15 cellular contexts compared by ENCODE assay signal in the genomic region with DNA sequence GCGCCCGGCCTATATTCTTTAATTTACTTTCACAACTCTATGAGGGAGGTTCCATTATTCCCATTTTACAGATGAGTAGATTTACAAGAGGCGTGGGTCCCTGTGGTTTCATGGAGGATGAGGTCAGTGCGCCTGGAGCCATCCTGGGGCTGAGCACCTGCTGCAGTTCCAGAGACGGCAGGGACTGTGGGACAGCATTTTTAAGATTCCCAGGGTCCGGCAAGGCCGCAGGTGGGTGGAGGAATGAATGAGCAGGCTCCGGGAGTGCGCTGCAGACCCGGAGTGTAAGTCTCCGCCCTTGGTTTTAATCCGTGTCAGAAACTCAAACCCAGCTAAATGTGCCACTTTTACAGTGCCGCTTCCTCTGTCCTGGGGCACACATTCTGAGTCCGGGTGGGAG. TPM values are rescaled to one million over a fixed set of nuclear protein-coding genes. Genes with fewer than 3 reads are reported as not detected.
A peak's percentile ranks its signal among the peaks of the same experiment; 100 is the strongest.
DNase-seq lines count a peak whose midpoint lies in the region; ATAC-seq and TF ChIP-seq lines count a peak whose summit lies in the region.
"Had no signal": no experiment of that assay in that cellular context is flagged by ENCODE, and none has a peak within 500 bp of the region (broad histone marks: within the 10 kb centered on the region; RNA-seq: fewer than 3 reads in every experiment).

No MANE protein-coding gene starts in this region.

- no peak overlapping the region for H2BK120ac ChIP-seq in mesendoderm (ENCODE audit: low read depth, low read length)

- H3K9me3 Mint-ChIP-seq in natural killer cell, result no peaks in the 10 kb centered on the region
- no peaks in the 10 kb centered on the region for H3K9me3 Mint-ChIP-seq in natural killer cell treated with Interleukin-12 subunit alpha and Interleukin-12 subunit beta and Interleukin-15 and Interleukin-18, amount 100 ng/mL, for 72 hours
- H3K9me3 Mint-ChIP-seq: T-helper 1 cell treated with Interleukin-12 subunit alpha and Interleukin-12 subunit beta and Interleukin-4 antibody, amounts not matched to agents 30 μg/mL and 1 μg/mL, for 36 hours had no signal

- no peak overlapping the region for H4K5ac ChIP-seq in mesendoderm (ENCODE audit: low read length)

- H2AK5ac ChIP-seq in mesendoderm (ENCODE audit: low read length), result no peak overlapping the region

- H3K4me2 ChIP-seq in mesendoderm (ENCODE audit: low read length), result peak overlapping the region; percentile 67

- H3K36me3 ChIP-seq in mesendoderm (ENCODE audit: control insufficient read depth, insufficient read depth, low read length), result no peaks in the 10 kb centered on the region
- H3K36me3 ChIP-seq in thoracic aorta, result no peaks in the 10 kb centered on the region
- H3K36me3 ChIP-seq: neutrophil had no signal

- H3K79me1 ChIP-seq in mesendoderm (ENCODE audit: low read length), result no peaks in the 10 kb centered on the region

- no peak overlapping the region for H3K4ac ChIP-seq in mesendoderm (ENCODE audit: low read depth, low read length)

- no peaks in the 10 kb centered on the region for H3K79me2 ChIP-seq in mesendoderm (ENCODE audit: control insufficient read depth, insufficient read depth, low read length)

- ATAC-seq in natural killer cell, result no peak
- no peak for ATAC-seq in natural killer cell treated with Interleukin-12 subunit alpha and Interleukin-12 subunit beta and Interleukin-15 and Interleukin-18, amount 100 ng/mL, for 72 hours
- ATAC-seq in thoracic aorta (ENCODE audit: insufficient number of reproducible peaks, low FRiP score, low read depth), result no peak

- no peak overlapping the region for H3K18ac ChIP-seq in mesendoderm (ENCODE audit: low read length)

- H3K9me3 ChIP-seq in thoracic aorta, result no peaks in the 10 kb centered on the region
- H3K9me3 ChIP-seq: neutrophil had no signal

- TF ChIP-seq CTCF in natural killer cell (IDR thresholded peaks at IDR 0.05) (no peak), coronary artery (IDR thresholded peaks at IDR 0.05) (no peak), thoracic aorta (IDR thresholded peaks at IDR 0.05) (no peak), foreskin fibroblast (IDR thresholded peaks at IDR 0.05; ENCODE audit: low read depth, low read length) (no peak)

- H4K8ac ChIP-seq in mesendoderm (ENCODE audit: low read depth, low read length), result no peak overlapping the region

- no peak overlapping the region for H3K9ac ChIP-seq in mesendoderm (ENCODE audit: low read length)

- DNase-seq in natural killer cell (no peak), coronary artery (ENCODE audit: low spot score) (no peak), mesendoderm (peak; percentile 84), thoracic aorta (ENCODE audit: low spot score) (no peak), foreskin fibroblast (no peak), NCI-H524 (lab: John Stamatoyannopoulos, UW) (no peak)
- no peak for DNase-seq in natural killer cell treated with Interleukin-12 subunit alpha and Interleukin-12 subunit beta and Interleukin-15 and Interleukin-18, amount 100 ng/mL, for 72 hours (ENCODE audit: low spot score)
- DNase-seq in activated CD4-positive, alpha-beta T cell treated with anti-CD3 and anti-CD28 coated beads, Interleukin-2, amount 50 U/mL, for 1 hour, result no peak
- DNase-seq: GF-D8, hypothalamus had no signal

- intact Hi-C loops in natural killer cell (cut with micrococcal nuclease), result no loop called here

- no peak overlapping the region for H2BK15ac ChIP-seq in mesendoderm (replicated peaks; ENCODE audit: low read depth)

- no peak overlapping the region for H3K27ac Mint-ChIP-seq in natural killer cell
- H3K27ac Mint-ChIP-seq in natural killer cell treated with Interleukin-12 subunit alpha and Interleukin-12 subunit beta and Interleukin-15 and Interleukin-18, amount 100 ng/mL, for 72 hours, result no peak overlapping the region
- H3K27ac Mint-ChIP-seq: T-helper 1 cell treated with Interleukin-12 subunit alpha and Interleukin-12 subunit beta and Interleukin-4 antibody, amounts not matched to agents 30 μg/mL and 1 μg/mL, for 36 hours had no signal

- H3K27ac ChIP-seq in coronary artery, result no peak overlapping the region
- H3K27ac ChIP-seq in mesendoderm (ENCODE audit: low read depth, low read length), result no peak overlapping the region
- H3K27ac ChIP-seq in thoracic aorta, result no peak overlapping the region
- H3K27ac ChIP-seq: epithelial cell of prostate, neutrophil had no signal

- H2BK5ac ChIP-seq in mesendoderm (ENCODE audit: low read length), result no peak overlapping the region

- no CpG with 5 or more reads among the region's 14 CpGs for WGBS in mesendoderm (ENCODE audit: extremely low coverage, insufficient coverage, low lambda C conversion rate)

- H3K23ac ChIP-seq in mesendoderm (ENCODE audit: low read length), result no peak overlapping the region

- H3K4me1 Mint-ChIP-seq in natural killer cell, result peaks cover 5 to 22% of the 10 kb centered on the region in 2 donors
- H3K4me1 Mint-ChIP-seq in natural killer cell treated with Interleukin-12 subunit alpha and Interleukin-12 subunit beta and Interleukin-15 and Interleukin-18, amount 100 ng/mL, for 72 hours (ENCODE audit: low read depth in 2 of 2), result peaks cover 0 to 14% of the 10 kb centered on the region in 2 donors

- H3K36me3 Mint-ChIP-seq in natural killer cell, result no peaks in the 10 kb centered on the region
- no peaks in the 10 kb centered on the region for H3K36me3 Mint-ChIP-seq in natural killer cell treated with Interleukin-12 subunit alpha and Interleukin-12 subunit beta and Interleukin-15 and Interleukin-18, amount 100 ng/mL, for 72 hours

- H3K4me1 ChIP-seq in mesendoderm (ENCODE audit: control insufficient read depth, low read depth, low read length) (peaks cover 2% of the 10 kb centered on the region), thoracic aorta (ENCODE audit: control insufficient read depth in 1 of 2, low read depth in 2 of 2) (peaks cover 18 to 36% of the 10 kb centered on the region in 2 donors)

- H3K27me3 ChIP-seq in mesendoderm (ENCODE audit: insufficient read depth, low read length, poor library complexity) (peaks cover 24% of the 10 kb centered on the region), thoracic aorta (replicated peaks; ENCODE audit: insufficient read depth) (peaks cover 11% of the 10 kb centered on the region)

- H3K4me3 Mint-ChIP-seq in natural killer cell, result peak overlapping the region; percentile 2
- H3K4me3 Mint-ChIP-seq in natural killer cell treated with Interleukin-12 subunit alpha and Interleukin-12 subunit beta and Interleukin-15 and Interleukin-18, amount 100 ng/mL, for 72 hours, result no peak overlapping the region
- H3K4me3 Mint-ChIP-seq: T-helper 1 cell treated with Interleukin-12 subunit alpha and Interleukin-12 subunit beta and Interleukin-4 antibody, amounts not matched to agents 30 μg/mL and 1 μg/mL, for 36 hours had no signal

- H3K4me3 ChIP-seq in coronary artery, result peak overlapping the region; percentile 62
- no peak overlapping the region for H3K4me3 ChIP-seq in mesendoderm (ENCODE audit: low read length)
- peak overlapping the region; percentile 72 for H3K4me3 ChIP-seq in thoracic aorta
- no peak overlapping the region for H3K4me3 ChIP-seq in foreskin fibroblast (ENCODE audit: low read depth in 1 of 2, low read length in 2 of 2)

- H3K56ac ChIP-seq in mesendoderm (ENCODE audit: low read length), result no peak overlapping the region

- H3K27me3 Mint-ChIP-seq in natural killer cell (ENCODE audit: low read depth in 2 of 2), result peaks cover 57 to 58% of the 10 kb centered on the region in 2 donors
- H3K27me3 Mint-ChIP-seq in natural killer cell treated with Interleukin-12 subunit alpha and Interleukin-12 subunit beta and Interleukin-15 and Interleukin-18, amount 100 ng/mL, for 72 hours, result peaks cover 48 to 50% of the 10 kb centered on the region in 2 donors

RNA-seq across cellular contexts. Expression of a gene that starts 4.1 kb away (rescaled TPM):
- total RNA-seq in natural killer cell (not detected), thoracic aorta (not detected)
- total RNA-seq in natural killer cell treated with Interleukin-12 subunit alpha and Interleukin-12 subunit beta and Interleukin-15 and Interleukin-18, amount 100 ng/mL, for 72 hours, result not detected
- polyA plus RNA-seq in mesendoderm (2013, experiment 1 of 2), result not detected
- 0.01 TPM for polyA plus RNA-seq in mesendoderm (2013, experiment 2 of 2)
- total RNA-seq: LHCN-M2 had no signal
- polyA plus RNA-seq: BJ had no signal

RNA-seq across cellular contexts. Expression of a gene that starts 44.6 kb away (rescaled TPM):
- total RNA-seq in natural killer cell (100 to 1,000 TPM; 200 to 235 (median 207) TPM), thoracic aorta (100 to 1,000 TPM; 138 to 739 TPM)
- total RNA-seq in natural killer cell treated with Interleukin-12 subunit alpha and Interleukin-12 subunit beta and Interleukin-15 and Interleukin-18, amount 100 ng/mL, for 72 hours, result 100 to 1,000 TPM; 234 to 307 TPM
- polyA plus RNA-seq in mesendoderm (2013, experiment 1 of 2), result 325 TPM
- polyA plus RNA-seq in mesendoderm (2013, experiment 2 of 2), result 333 TPM

RNA-seq across cellular contexts. Expression of a gene that starts 59.5 kb away (rescaled TPM):
- total RNA-seq in natural killer cell (not detected), thoracic aorta (not detected)
- total RNA-seq in natural killer cell treated with Interleukin-12 subunit alpha and Interleukin-12 subunit beta and Interleukin-15 and Interleukin-18, amount 100 ng/mL, for 72 hours, result not detected
- polyA plus RNA-seq in mesendoderm (2013, experiment 1 of 2), result not detected
- not detected for polyA plus RNA-seq in mesendoderm (2013, experiment 2 of 2)
- total RNA-seq: LHCN-M2 had no signal
- polyA plus RNA-seq: BJ had no signal

Comparison
In these comparisons a context has a peak if more than half of its experiments do, and no peak if none do; other contexts are left out.
1. H3K4me3 ChIP-seq: peak in coronary artery (single experiment) and thoracic aorta (single experiment); none in mesendoderm (single experiment) and foreskin fibroblast (0 of 2).